Comparison of ENCODE assay signal across 10 cellular contexts in the genomic region with DNA sequence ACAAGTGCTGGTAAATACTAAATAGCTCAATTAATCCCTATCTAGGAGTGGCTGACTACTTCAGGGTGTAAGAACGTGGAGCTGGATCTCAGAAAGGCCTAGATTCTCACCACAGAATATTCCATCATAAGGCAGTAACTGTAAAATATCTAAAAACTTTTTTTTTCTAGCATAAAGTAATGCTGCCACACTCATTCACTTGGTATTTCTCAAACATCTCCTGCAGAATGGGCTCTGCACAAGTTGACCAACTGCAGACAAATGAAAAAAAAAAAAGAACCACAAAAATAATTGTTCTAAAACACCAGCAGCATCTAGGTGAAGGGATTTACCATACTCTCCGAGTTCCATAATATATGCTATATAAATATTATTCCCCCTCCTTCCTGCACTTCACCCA. TPM values are rescaled to one million over a fixed set of nuclear protein-coding genes. Genes with fewer than 3 reads are reported as not detected.
DNase-seq lines count a peak whose midpoint lies in the region; ATAC-seq and TF ChIP-seq lines count a peak whose summit lies in the region.
"Had no signal": no experiment of that assay in that cellular context is flagged by ENCODE, and none has a peak within 500 bp of the region (broad histone marks: within the 10 kb centered on the region; RNA-seq: fewer than 3 reads in every experiment).

No MANE protein-coding gene starts in this region.

- POLR2A ChIA-PET in CD4-positive, alpha-beta T cell (lab: Charles Lee), result interaction anchor here (1.8 kb wide), 1 partner anchor 71 kb away, joined by 15 read pairs; a partner anchor contains a TSS

- CTCF ChIA-PET in CD4-positive, alpha-beta T cell (lab: Charles Lee), result interaction anchor here (1.3 kb wide), 1 partner anchor 73 kb away, joined by 3 read pairs; a partner anchor contains a TSS

- H3K4me1 ChIP-seq in endodermal cell (ENCODE audit: control insufficient read depth, insufficient read depth, low read length), result peaks cover 2% of the 10 kb centered on the region
- peaks cover 6% of the 10 kb centered on the region for H3K4me1 ChIP-seq in rectal smooth muscle tissue (ENCODE audit: control insufficient read depth, insufficient read depth, low read length)

- H3K4me1 Mint-ChIP-seq in CD4-positive, alpha-beta T cell (ENCODE audit: low read depth), result peaks cover 20% of the 10 kb centered on the region
- peaks cover 9% of the 10 kb centered on the region for H3K4me1 Mint-ChIP-seq in endodermal cell

- ATAC-seq in CD4-positive, alpha-beta T cell (ENCODE audit: poor library complexity), result no peak

- no peaks in the 10 kb centered on the region for H3K27me3 ChIP-seq in CD4-positive, alpha-beta T cell (ENCODE audit: control insufficient read depth, insufficient read depth, low read length)
- H3K27me3 ChIP-seq in endodermal cell (ENCODE audit: control insufficient read depth, insufficient read depth, low read length, poor library complexity, severe bottlenecking), result peaks cover 29% of the 10 kb centered on the region
- H3K27me3 ChIP-seq in rectal smooth muscle tissue (ENCODE audit: control insufficient read depth, insufficient read depth, low read length), result no peaks in the 10 kb centered on the region

- no peak for DNase-seq in CD4-positive, alpha-beta T cell
- DNase-seq in LHCN-M2 (ENCODE audit: low read depth), result peak; percentile 19
- DNase-seq in endodermal cell, result no peak
- no peak for DNase-seq in OCI-M2 (lab: John Stamatoyannopoulos, UW; ENCODE audit: unreplicated experiment)
- DNase-seq in NCI-H187 treated with DMSO at 0.1 percent for 48 hours (lab: John Stamatoyannopoulos, UW), result no peak
- no peak for DNase-seq in NCI-H510A treated with DMSO at 0.1 percent for 48 hours (lab: John Stamatoyannopoulos, UW)
- DNase-seq in COLO829 (ENCODE audit: low spot score), result no peak
- DNase-seq: effector CD8-positive, alpha-beta T cell had no signal

- H3K4me3 ChIP-seq in endodermal cell (ENCODE audit: low read length), result peak overlapping the region; percentile 11
- peak overlapping the region; percentile 83 for H3K4me3 ChIP-seq in rectal smooth muscle tissue (ENCODE audit: low read length)

- H3K36me3 ChIP-seq in endodermal cell (ENCODE audit: control insufficient read depth, insufficient read depth, low read length) (no peaks in the 10 kb centered on the region), rectal smooth muscle tissue (ENCODE audit: control insufficient read depth, insufficient read depth, low read length) (no peaks in the 10 kb centered on the region)

- no peak for TF ChIP-seq CTCF in CD4-positive, alpha-beta T cell (IDR thresholded peaks at IDR 0.05)
- TF ChIP-seq CTCF in endodermal cell (conservative IDR thresholded peaks at IDR 0.05), result no peak

- intact Hi-C loops in CD4-positive, alpha-beta T cell (cut with DNase I, micrococcal nuclease), result loop anchor here (2.0 to 10.0 kb wide), 3 partner anchors 71 to 81 kb away; a partner anchor contains a TSS

- H3K9ac ChIP-seq in endodermal cell (ENCODE audit: extremely low read depth, low read length, poor library complexity, severe bottlenecking) (no peak overlapping the region), rectal smooth muscle tissue (ENCODE audit: low read length) (no peak overlapping the region)

- no peaks in the 10 kb centered on the region for H3K9me3 Mint-ChIP-seq in CD4-positive, alpha-beta T cell
- no peaks in the 10 kb centered on the region for H3K9me3 Mint-ChIP-seq in endodermal cell

- H3K27ac Mint-ChIP-seq in CD4-positive, alpha-beta T cell, result peak overlapping the region; percentile 87
- H3K27ac Mint-ChIP-seq in endodermal cell, result no peak overlapping the region

- no peaks in the 10 kb centered on the region for H3K9me3 ChIP-seq in CD4-positive, alpha-beta T cell (ENCODE audit: control insufficient read depth, low read length)
- H3K9me3 ChIP-seq in endodermal cell (ENCODE audit: control insufficient read depth, low read length), result no peaks in the 10 kb centered on the region

- peak overlapping the region; percentile 81 for H3K4me3 Mint-ChIP-seq in CD4-positive, alpha-beta T cell
- no peak overlapping the region for H3K4me3 Mint-ChIP-seq in endodermal cell

- no peaks in the 10 kb centered on the region for H3K27me3 Mint-ChIP-seq in CD4-positive, alpha-beta T cell
- H3K27me3 Mint-ChIP-seq in endodermal cell (ENCODE audit: insufficient read depth), result peaks cover 52% of the 10 kb centered on the region

- H3K27ac ChIP-seq in CD4-positive, alpha-beta T cell (ENCODE audit: low read depth, low read length), result no peak overlapping the region
- H3K27ac ChIP-seq in endodermal cell (ENCODE audit: low read depth, low read length), result no peak overlapping the region
- H3K27ac ChIP-seq in rectal smooth muscle tissue (ENCODE audit: low read depth, low read length), result peak overlapping the region; percentile 98

- no peaks in the 10 kb centered on the region for H3K36me3 Mint-ChIP-seq in CD4-positive, alpha-beta T cell (ENCODE audit: low read depth)
- no peaks in the 10 kb centered on the region for H3K36me3 Mint-ChIP-seq in endodermal cell (ENCODE audit: low read depth)

- 86% methylated on average over 1 of the region's 2 CpGs for WGBS in endodermal cell (ENCODE audit: insufficient coverage in 1 of 2, insufficient read length in 1 of 2), 2 experiments

RNA-seq across cellular contexts. Expression of a gene that starts 9.0 kb away (rescaled TPM):
- not detected for total RNA-seq in CD4-positive, alpha-beta T cell
- not detected in 2 replicates for total RNA-seq in LHCN-M2 (2014; rRNA removed)
- polyA plus RNA-seq in LHCN-M2 (2012), result not detected
- total RNA-seq in endodermal cell, result not detected
- not detected for polyA plus RNA-seq in endodermal cell (2013, experiment 1 of 2)
- not detected for polyA plus RNA-seq in endodermal cell (2013, experiment 2 of 2)
- total RNA-seq: urinary bladder had no signal

RNA-seq across cellular contexts. Expression of a gene that starts 26.7 kb away (rescaled TPM):
- total RNA-seq in CD4-positive, alpha-beta T cell, result under 1 TPM in 1 of 2 experiments, not detected in 1; 0.34 TPM
- not detected in 2 replicates for total RNA-seq in LHCN-M2 (2014; rRNA removed)
- 0.15 TPM for polyA plus RNA-seq in LHCN-M2 (2012)
- total RNA-seq in endodermal cell, result not detected
- not detected for polyA plus RNA-seq in endodermal cell (2013, experiment 1 of 2)
- not detected for polyA plus RNA-seq in endodermal cell (2013, experiment 2 of 2)

RNA-seq across cellular contexts. Expression of a gene that starts 46.5 kb away (rescaled TPM):
- total RNA-seq in CD4-positive, alpha-beta T cell, result 1 to 10 TPM; 8.4 to 9.0 TPM
- total RNA-seq in LHCN-M2 (2014; rRNA removed) (0.34 and 1.2 TPM in 2 replicates), endodermal cell (under 1 TPM; 0.49 to 0.55 TPM)
- polyA plus RNA-seq in LHCN-M2 (2012), result 0.29 TPM
- polyA plus RNA-seq in endodermal cell (2013, experiment 1 of 2), result 0.96 TPM
- polyA plus RNA-seq in endodermal cell (2013, experiment 2 of 2), result 0.54 TPM

RNA-seq across cellular contexts. Expression of a gene that starts 51.3 kb away (rescaled TPM):
- total RNA-seq in CD4-positive, alpha-beta T cell, result under 1 TPM; 0.28 to 0.52 TPM
- total RNA-seq in LHCN-M2 (2014; rRNA removed) (not detected in 2 replicates), endodermal cell (not detected)
- polyA plus RNA-seq in LHCN-M2 (2012), result not detected
- polyA plus RNA-seq in endodermal cell (2013, experiment 1 of 2), result not detected
- not detected for polyA plus RNA-seq in endodermal cell (2013, experiment 2 of 2)
- total RNA-seq: urinary bladder had no signal
